ENCODE assay signal across 9 cellular contexts in genomic region chr20:22248052-22248667, GRCh38.
A peak's percentile ranks its signal among the peaks of the same experiment; 100 is the strongest.
DNase-seq lines count a peak whose midpoint lies in the region; ATAC-seq and TF ChIP-seq lines count a peak whose summit lies in the region.
"Had no signal": no experiment of that assay in that cellular context is flagged by ENCODE, and none has a peak within 500 bp of the region (broad histone marks: within the 10 kb centered on the region; RNA-seq: fewer than 3 reads in every experiment).

No MANE protein-coding gene starts in this region.

- H3K9me3 Mint-ChIP-seq in endothelial cell (ENCODE audit: unreplicated experiment): no peaks in the 10 kb centered on the region

- H3K36me3 Mint-ChIP-seq in endothelial cell (ENCODE audit: low read depth, unreplicated experiment): no peaks in the 10 kb centered on the region

- peaks cover 17% of the 10 kb centered on the region for H3K4me1 Mint-ChIP-seq in endothelial cell (ENCODE audit: unreplicated experiment)

- ATAC-seq in GM21423 (IDR thresholded peaks at IDR 0.05; ENCODE audit: unreplicated experiment) (no peak), HG02870 (IDR thresholded peaks at IDR 0.05; ENCODE audit: unreplicated experiment) (no peak)

- no peak overlapping the region for H3K4me3 Mint-ChIP-seq in endothelial cell (ENCODE audit: unreplicated experiment)

- no peak overlapping the region for H3K27ac Mint-ChIP-seq in endothelial cell (ENCODE audit: unreplicated experiment)

- DNase-seq in NCI-H2196 (lab: John Stamatoyannopoulos, UW; ENCODE audit: unreplicated experiment): peak; percentile 2
- no peak for DNase-seq in NCI-H2196 treated with DMSO at 0.1 percent for 48 hours (lab: John Stamatoyannopoulos, UW; ENCODE audit: unreplicated experiment)
- peak; percentile 10 for DNase-seq in NCI-H526 treated with DMSO at 0.1 percent for 48 hours (lab: John Stamatoyannopoulos, UW)
- DNase-seq in endothelial cell (ENCODE audit: low spot score): peak; percentile 57
- peak; percentile 32 for DNase-seq in retina
- DNase-seq in stimulated activated CD4-positive, alpha-beta T cell treated with anti-CD3 and anti-CD28 coated beads, Interleukin-4, amount 100 ng/mL, for 24 hours: no peak
- DNase-seq: NCI-H510A had no signal

- peak; percentile 65 for TF ChIP-seq CTCF in endothelial cell (IDR thresholded peaks at IDR 0.05; ENCODE audit: unreplicated experiment)

- H3K27me3 Mint-ChIP-seq in endothelial cell (ENCODE audit: unreplicated experiment): peaks cover 6% of the 10 kb centered on the region

Comparison
In these comparisons a context has a peak if more than half of its experiments do, and no peak if none do; other contexts are left out.
1. DNase-seq: peak in NCI-H2196 (single experiment), NCI-H526 treated with DMSO at 0.1 percent for 48 hours (single experiment), endothelial cell (single experiment) and retina (single experiment); none in NCI-H2196 treated with DMSO at 0.1 percent for 48 hours (single experiment) and stimulated activated CD4-positive, alpha-beta T cell treated with anti-CD3 and anti-CD28 coated beads, Interleukin-4, amount 100 ng/mL, for 24 hours (single experiment).